29 cellular contexts compared by ENCODE assay signal in the genomic region with DNA sequence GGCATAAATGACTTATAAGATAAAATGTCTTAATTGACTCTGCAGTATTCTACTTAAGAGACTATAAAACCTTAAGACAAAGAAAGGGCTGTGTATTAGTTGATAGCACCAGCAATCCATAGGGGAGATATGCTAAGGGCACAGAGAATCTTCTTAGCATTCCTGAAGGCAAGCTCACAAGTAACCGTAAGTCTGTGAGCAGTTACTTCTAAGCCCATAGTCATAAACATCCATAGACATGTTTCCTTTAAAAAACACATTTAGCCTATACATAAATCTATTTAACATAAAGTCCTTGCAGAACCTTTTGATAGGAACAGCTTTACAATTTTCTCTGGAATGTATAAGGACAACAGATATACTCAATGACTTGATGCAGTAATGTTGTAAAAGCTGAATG.
"Had no signal": no experiment of that assay in that cellular context is flagged by ENCODE, and none has a peak within 500 bp of the region (broad histone marks: within the 10 kb centered on the region; RNA-seq: fewer than 3 reads in every experiment).

No MANE protein-coding gene starts in this region.

- H3K27me3 Mint-ChIP-seq: activated naive CD4-positive, alpha-beta T cell treated with anti-CD3 and anti-CD28 coated beads, Interleukin-2, amount 50 U/mL, for 24 hours; central memory CD8-positive, alpha-beta T cell; type B pancreatic cell had no signal

- H3K4me1 Mint-ChIP-seq: activated naive CD4-positive, alpha-beta T cell treated with anti-CD3 and anti-CD28 coated beads, Interleukin-2, amount 50 U/mL, for 24 hours; central memory CD8-positive, alpha-beta T cell; memory B cell; stimulated activated effector memory CD8-positive, alpha-beta T cell treated with anti-CD3 and anti-CD28 coated beads, Interleukin-12 subunit alpha, Interleukin-12 subunit beta, amount 100 ng/mL, for 72 hours had no signal

- H3K9me3 Mint-ChIP-seq: activated naive CD4-positive, alpha-beta T cell treated with anti-CD3 and anti-CD28 coated beads, Interleukin-2, amount 50 U/mL, for 24 hours; central memory CD8-positive, alpha-beta T cell; effector memory CD8-positive, alpha-beta T cell; memory B cell; nephron progenitor cell; stimulated activated effector memory CD8-positive, alpha-beta T cell treated with anti-CD3 and anti-CD28 coated beads, Interleukin-12 subunit alpha, Interleukin-12 subunit beta, amount 100 ng/mL, for 72 hours; T-helper 2 cell treated with Interferon-gamma antibody and Interleukin-4, amounts not matched to agents 5 μg/mL and 100 μg/mL, for 36 hours had no signal

- H3K27me3 ChIP-seq: ascending aorta, breast epithelium, colonic mucosa, dorsolateral prefrontal cortex, esophagus muscularis mucosa, gastroesophageal sphincter, pancreas, stomach, testis, vagina had no signal

- H3K36me3 ChIP-seq: ascending aorta, breast epithelium, colonic mucosa, esophagus muscularis mucosa, gastroesophageal sphincter, pancreas, stomach, vagina, WERI-Rb-1 had no signal

- DNase-seq: activated CD4-positive, CD25-positive, alpha-beta regulatory T cell treated with anti-CD3 and anti-CD28 coated beads, Interleukin-2, amount 50 U/mL, for 72 hours; activated gamma-delta T cell treated with Interleukin-2 at 50 U/mL for 16 hours; activated T-cell treated with anti-CD3 and anti-CD28 coated beads, Interleukin-2, amount 50 U/mL, for 1 hour; colonic mucosa; dorsolateral prefrontal cortex; effector memory CD8-positive, alpha-beta T cell; head of caudate nucleus; hypothalamus; left cardiac atrium; nephron progenitor cell; pancreas; right cardiac atrium; stimulated activated CD4-positive, alpha-beta T cell treated with anti-CD3 and anti-CD28 coated beads, Interleukin-2, amount 100 ng/mL, for 24 hours; stomach; testis; WERI-Rb-1 had no signal

- H3K9me3 ChIP-seq: ascending aorta, breast epithelium, colonic mucosa, esophagus muscularis mucosa, gastroesophageal sphincter, pancreas, stomach, testis, vagina had no signal

- FAIRE-seq: islet of Langerhans, pancreas had no signal

- H3K36me3 Mint-ChIP-seq: activated naive CD4-positive, alpha-beta T cell treated with anti-CD3 and anti-CD28 coated beads, Interleukin-2, amount 50 U/mL, for 24 hours; memory B cell; stimulated activated effector memory CD8-positive, alpha-beta T cell treated with anti-CD3 and anti-CD28 coated beads, Interleukin-12 subunit alpha, Interleukin-12 subunit beta, amount 100 ng/mL, for 72 hours had no signal

- H3K4me1 ChIP-seq: breast epithelium had no signal

- H3K4me3 Mint-ChIP-seq: activated naive CD4-positive, alpha-beta T cell treated with anti-CD3 and anti-CD28 coated beads, Interleukin-2, amount 50 U/mL, for 24 hours; central memory CD8-positive, alpha-beta T cell; effector memory CD8-positive, alpha-beta T cell; memory B cell; nephron progenitor cell; stimulated activated effector memory CD8-positive, alpha-beta T cell treated with anti-CD3 and anti-CD28 coated beads, Interleukin-12 subunit alpha, Interleukin-12 subunit beta, amount 100 ng/mL, for 72 hours; T-helper 2 cell treated with Interferon-gamma antibody and Interleukin-4, amounts not matched to agents 5 μg/mL and 100 μg/mL, for 36 hours; type B pancreatic cell had no signal

- ATAC-seq: effector memory CD8-positive, alpha-beta T cell; gastroesophageal sphincter; left cardiac atrium; pancreas; right cardiac atrium; stimulated activated effector memory CD8-positive, alpha-beta T cell treated with anti-CD3 and anti-CD28 coated beads, Interleukin-12 subunit alpha, Interleukin-12 subunit beta, amount 100 ng/mL, for 72 hours had no signal

- H3K27ac ChIP-seq: ascending aorta, breast epithelium, colonic mucosa, dorsolateral prefrontal cortex, pancreas, skin epidermis, stomach, testis, vagina, WERI-Rb-1 had no signal

- H3K27ac Mint-ChIP-seq: activated naive CD4-positive, alpha-beta T cell treated with anti-CD3 and anti-CD28 coated beads, Interleukin-2, amount 50 U/mL, for 24 hours; effector memory CD8-positive, alpha-beta T cell; memory B cell; stimulated activated effector memory CD8-positive, alpha-beta T cell treated with anti-CD3 and anti-CD28 coated beads, Interleukin-12 subunit alpha, Interleukin-12 subunit beta, amount 100 ng/mL, for 72 hours; T-helper 2 cell treated with Interferon-gamma antibody and Interleukin-4, amounts not matched to agents 5 μg/mL and 100 μg/mL, for 36 hours had no signal

- H3K4me3 ChIP-seq: ascending aorta, breast epithelium, colonic mucosa, dorsolateral prefrontal cortex, esophagus muscularis mucosa, gastroesophageal sphincter, pancreas, skin epidermis, stomach, testis, vagina had no signal
